In the genomic region with DNA sequence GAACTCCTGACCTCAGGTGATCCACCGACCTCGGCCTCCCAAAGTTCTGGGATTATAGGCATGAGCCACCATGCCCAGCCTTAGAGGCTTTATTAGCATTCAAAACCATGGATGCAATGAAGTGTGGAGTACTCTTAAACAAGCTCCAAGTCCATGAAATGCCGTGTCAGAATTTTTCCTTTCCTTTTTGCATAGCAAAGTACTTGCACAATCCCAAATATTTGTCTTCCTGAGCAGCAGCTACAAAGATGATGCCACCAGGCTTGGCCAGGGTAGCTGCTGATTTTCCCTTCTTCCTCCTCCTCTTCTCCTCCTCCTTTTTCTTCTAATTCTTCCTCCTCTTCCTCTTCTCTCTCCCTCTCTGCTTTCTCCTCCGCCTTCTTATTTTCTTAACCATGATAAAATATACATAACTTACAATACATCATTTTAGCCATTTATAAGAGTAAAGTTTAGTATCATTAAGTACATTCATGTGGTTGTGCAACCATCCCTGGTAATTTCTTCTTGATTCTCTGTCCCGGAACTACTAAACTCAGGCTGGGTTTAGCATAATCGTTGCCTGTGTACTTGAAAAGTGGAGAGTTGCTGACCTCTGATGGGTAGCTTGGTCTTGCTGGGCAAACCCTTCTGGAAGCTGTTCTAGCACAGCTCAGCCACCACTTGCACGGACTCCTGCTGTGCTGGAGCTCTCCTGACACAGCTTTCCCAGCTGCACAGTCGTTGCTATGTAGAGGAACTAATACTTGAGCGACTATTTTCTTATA, we compare ENCODE assay signal across 18 cellular contexts. TPM values are rescaled to one million over a fixed set of nuclear protein-coding genes. Genes with fewer than 3 reads are reported as not detected.
A peak's percentile ranks its signal among the peaks of the same experiment; 100 is the strongest.
DNase-seq lines count a peak whose midpoint lies in the region; ATAC-seq and TF ChIP-seq lines count a peak whose summit lies in the region.
"Had no signal": no experiment of that assay in that cellular context is flagged by ENCODE, and none has a peak within 500 bp of the region (broad histone marks: within the 10 kb centered on the region; RNA-seq: fewer than 3 reads in every experiment).

No MANE protein-coding gene starts in this region.

- H4K8ac ChIP-seq in mesenchymal stem cell (ENCODE audit: low read length), result no peak overlapping the region

- no peak overlapping the region for H2BK120ac ChIP-seq in mesenchymal stem cell (ENCODE audit: low read depth, low read length)

- no peaks in the 10 kb centered on the region for H4K20me1 ChIP-seq in PC-9 (ENCODE audit: insufficient read depth)
- H4K20me1 ChIP-seq: BLaER1 treated with 17β-estradiol and CSF1 and Interleukin-3, amounts not matched to agents 10 nM and 100 nM had no signal

- H3K9me2 ChIP-seq in PC-9 (ENCODE audit: insufficient read depth), result no peaks in the 10 kb centered on the region

- TF ChIP-seq CTCF in PC-9 (conservative IDR thresholded peaks at IDR 0.05), result no peak

- H3K4me1 ChIP-seq in PC-9 (replicated peaks; ENCODE audit: insufficient read depth), result peaks cover 21% of the 10 kb centered on the region
- H3K4me1 ChIP-seq in mesenchymal stem cell (ENCODE audit: control insufficient read depth, insufficient read depth, low read depth, low read length), result peaks cover 12% of the 10 kb centered on the region
- H3K4me1 ChIP-seq: gastrocnemius medialis had no signal

- no peak overlapping the region for H3K23ac ChIP-seq in mesenchymal stem cell (ENCODE audit: low read length in 2 of 2)

- DNase-seq in EL, result peak; percentile 9
- DNase-seq in PC-9, result peak in 1 of 2 experiments; percentile 53
- DNase-seq in mesenchymal stem cell, result peak; percentile 9
- no peak for DNase-seq in NCI-H446 treated with DMSO at 0.1 percent for 48 hours (lab: John Stamatoyannopoulos, UW)
- DNase-seq in mesenteric fat pad (ENCODE audit: low spot score), result no peak
- no peak for DNase-seq in NCI-H2107 treated with DMSO at 0.1 percent for 48 hours (lab: John Stamatoyannopoulos, UW; ENCODE audit: unreplicated experiment)
- no peak for DNase-seq in NCI-H2171 (lab: John Stamatoyannopoulos, UW)
- DNase-seq: activated CD4-positive, alpha-beta T cell treated with anti-CD3 and anti-CD28 coated beads, Interleukin-2, amount 10 ng/mL, durations not matched to agents 24 days and 14 days; central memory CD4-positive, alpha-beta T cell; effector memory CD4-positive, alpha-beta T cell; gastrocnemius medialis; NCI-H2081 treated with DMSO at 0.1 percent for 48 hours; NCI-H774; pancreas had no signal

- no peaks in the 10 kb centered on the region for H3K79me1 ChIP-seq in mesenchymal stem cell (replicated peaks; ENCODE audit: low read length, poor library complexity, severe bottlenecking)

- H3K4me2 ChIP-seq in PC-9 (0 out of 2 replicates have a peak overlapping the region, but pooled peaks have one; percentile 2), mesenchymal stem cell (ENCODE audit: low read length, poor library complexity, severe bottlenecking) (no peak overlapping the region)

- H3K14ac ChIP-seq in mesenchymal stem cell (ENCODE audit: low read length in 2 of 2), result no peak overlapping the region

- no peak overlapping the region for H2AK5ac ChIP-seq in mesenchymal stem cell (ENCODE audit: low read length, severe bottlenecking)

- ATAC-seq in esophagus mucosa, result peak; percentile 38
- ATAC-seq: gastrocnemius medialis, pancreas had no signal

- no peak overlapping the region for H4K91ac ChIP-seq in mesenchymal stem cell (ENCODE audit: low read length)

- H3F3A ChIP-seq in PC-9 (ENCODE audit: insufficient read depth, low read depth), result peaks cover 20% of the 10 kb centered on the region; the same call in 1 of the 2 replicates

- no peak overlapping the region for H2AFZ ChIP-seq in PC-9
- no peak overlapping the region for H2AFZ ChIP-seq in mesenchymal stem cell (ENCODE audit: low read depth, low read length)

- no peak overlapping the region for H3K18ac ChIP-seq in mesenchymal stem cell (ENCODE audit: low read depth in 1 of 2, low read length in 2 of 2)

- no peak overlapping the region for H3K27ac ChIP-seq in PC-9
- H3K27ac ChIP-seq in mesenchymal stem cell (ENCODE audit: low read length, poor library complexity, severe bottlenecking), result no peak overlapping the region
- H3K27ac ChIP-seq: BLaER1 treated with 17β-estradiol and CSF1 and Interleukin-3, amounts not matched to agents 10 nM and 100 nM; gastrocnemius medialis; pancreas; skin epidermis; thoracic aorta had no signal

- H2BK5ac ChIP-seq in mesenchymal stem cell (ENCODE audit: low read depth, low read length, poor library complexity, severe bottlenecking), result no peak overlapping the region

- WGBS in mesenchymal stem cell, result 90% methylated on average over 5 of the region's 9 CpGs

- no TSS peak for BruUV-seq in PC-9 (replicated peaks; lab: Mats Ljungman, UMichigan)

- H3K9me3 ChIP-seq in PC-9 (ENCODE audit: insufficient read depth, low read depth) (no peaks in the 10 kb centered on the region), mesenchymal stem cell (ENCODE audit: control insufficient read depth, low read length) (no peaks in the 10 kb centered on the region)
- H3K9me3 ChIP-seq: BLaER1 treated with 17β-estradiol and CSF1 and Interleukin-3, amounts not matched to agents 10 nM and 100 nM; gastrocnemius medialis; pancreas; thoracic aorta had no signal

- H3K4me3 ChIP-seq in PC-9 (no peak overlapping the region), mesenchymal stem cell (ENCODE audit: insufficient read depth in 1 of 2, low read depth in 1 of 2, low read length in 2 of 2) (no peak overlapping the region)
- H3K4me3 ChIP-seq: BLaER1 treated with 17β-estradiol and CSF1 and Interleukin-3, amounts not matched to agents 10 nM and 100 nM; gastrocnemius medialis; pancreas; skin epidermis; thoracic aorta had no signal

- CTCF ChIA-PET in PC-9 (lab: Charles Lee), result no interaction called here

- H2BK12ac ChIP-seq in mesenchymal stem cell (ENCODE audit: low read length in 2 of 2), result no peak overlapping the region

- H3K4ac ChIP-seq in mesenchymal stem cell (ENCODE audit: low read depth in 1 of 2, low read length in 2 of 2), result no peak overlapping the region

- no peak overlapping the region for H2BK15ac ChIP-seq in mesenchymal stem cell (ENCODE audit: low read depth, poor library complexity, severe bottlenecking)

- H3K27me3 ChIP-seq in PC-9 (ENCODE audit: insufficient read depth, low read depth) (no peaks in the 10 kb centered on the region; the same call in 1 of the 2 replicates), mesenchymal stem cell (ENCODE audit: control insufficient read depth in 1 of 2, insufficient read depth in 1 of 2, low read length in 2 of 2) (peaks cover 15 to 41% of the 10 kb centered on the region in 2 experiments)
- H3K27me3 ChIP-seq: gastrocnemius medialis had no signal

- intact Hi-C loops in PC-9 (cut with micrococcal nuclease; ENCODE audit: unreplicated experiment), result no loop called here

- H3K9ac ChIP-seq in mesenchymal stem cell (ENCODE audit: low read length), result no peak overlapping the region
- H3K9ac ChIP-seq: BLaER1 treated with 17β-estradiol and CSF1 and Interleukin-3, amounts not matched to agents 10 nM and 100 nM had no signal

- no peaks in the 10 kb centered on the region for H3K79me2 ChIP-seq in PC-9 (ENCODE audit: low read depth)

- H3K36me3 ChIP-seq in PC-9 (ENCODE audit: low read depth) (no peaks in the 10 kb centered on the region), mesenchymal stem cell (ENCODE audit: control insufficient read depth in 1 of 2, insufficient read depth in 2 of 2, low read depth in 1 of 2, low read length in 2 of 2) (no peaks in the 10 kb centered on the region)
- H3K36me3 ChIP-seq: BLaER1 treated with 17β-estradiol and CSF1 and Interleukin-3, amounts not matched to agents 10 nM and 100 nM; gastrocnemius medialis; pancreas; thoracic aorta had no signal

- POLR2A ChIA-PET in PC-9 (lab: Charles Lee; ENCODE audit: unreplicated experiment), result interaction anchor here (0.7 kb wide), 1 partner anchor 14 kb away, joined by 3 read pairs; no protein-coding TSS in a partner anchor

RNA-seq across cellular contexts. Expression of a gene that starts 20.3 kb away (rescaled TPM):
- total RNA-seq in PC-9 (2021) (not detected in 2 replicates), esophagus mucosa (1.00 TPM), mesenteric fat pad (not detected)
- polyA plus RNA-seq in mesenchymal stem cell (2013, experiment 1 of 2), result not detected
- not detected for polyA plus RNA-seq in mesenchymal stem cell (2013, experiment 2 of 2)
- total RNA-seq: activated CD4-positive, alpha-beta T cell treated with anti-CD3 and anti-CD28 coated beads, Interleukin-2, amount 10 ng/mL, durations not matched to agents 24 days and 14 days; gastrocnemius medialis had no signal

RNA-seq across cellular contexts. Expression of a gene that starts 22.4 kb away (rescaled TPM):
- total RNA-seq in PC-9 (2021), result 0.13 TPM in 1 of 2 replicates, not detected in the other
- 721 TPM for total RNA-seq in esophagus mucosa
- polyA plus RNA-seq in mesenchymal stem cell (2013, experiment 1 of 2), result not detected
- not detected for polyA plus RNA-seq in mesenchymal stem cell (2013, experiment 2 of 2)
- total RNA-seq in mesenteric fat pad, result not detected
- total RNA-seq: activated CD4-positive, alpha-beta T cell treated with anti-CD3 and anti-CD28 coated beads, Interleukin-2, amount 10 ng/mL, durations not matched to agents 24 days and 14 days; gastrocnemius medialis; pancreas; thoracic aorta had no signal

RNA-seq across cellular contexts. Expression of a gene that starts 29.1 kb away (rescaled TPM):
- total RNA-seq in PC-9 (2021) (0.72 and 0.75 TPM in 2 replicates), esophagus mucosa (9.0 TPM), mesenteric fat pad (not detected)
- not detected for polyA plus RNA-seq in mesenchymal stem cell (2013, experiment 1 of 2)
- polyA plus RNA-seq in mesenchymal stem cell (2013, experiment 2 of 2), result not detected
- total RNA-seq: activated CD4-positive, alpha-beta T cell treated with anti-CD3 and anti-CD28 coated beads, Interleukin-2, amount 10 ng/mL, durations not matched to agents 24 days and 14 days; gastrocnemius medialis; thoracic aorta had no signal

RNA-seq across cellular contexts. Expression of a gene that starts 47.1 kb away (rescaled TPM):
- total RNA-seq in PC-9 (2021) (59.4 and 60.3 TPM in 2 replicates), esophagus mucosa (26.3 TPM), mesenteric fat pad (23.5 TPM)
- 5.1 TPM for polyA plus RNA-seq in mesenchymal stem cell (2013, experiment 1 of 2)
- 4.7 TPM for polyA plus RNA-seq in mesenchymal stem cell (2013, experiment 2 of 2)

RNA-seq across cellular contexts. Expression of a gene that starts 49.2 kb away (rescaled TPM):
- total RNA-seq in PC-9 (2021) (not detected in 2 replicates), esophagus mucosa (0.88 TPM), mesenteric fat pad (not detected)
- polyA plus RNA-seq in mesenchymal stem cell (2013, experiment 1 of 2), result not detected
- polyA plus RNA-seq in mesenchymal stem cell (2013, experiment 2 of 2), result not detected
- total RNA-seq: activated CD4-positive, alpha-beta T cell treated with anti-CD3 and anti-CD28 coated beads, Interleukin-2, amount 10 ng/mL, durations not matched to agents 24 days and 14 days; pancreas; thoracic aorta had no signal

Comparison
In these comparisons a context has a peak if more than half of its experiments do, and no peak if none do; other contexts are left out.
1. DNase-seq: peak in EL (single experiment) and mesenchymal stem cell (single experiment); none in NCI-H446 treated with DMSO at 0.1 percent for 48 hours (single experiment), mesenteric fat pad (single experiment), NCI-H2107 treated with DMSO at 0.1 percent for 48 hours (single experiment) and NCI-H2171 (single experiment).
2. RNA of a gene that starts 22.4 kb away (total RNA-seq): 721 TPM in esophagus mucosa (single experiment); 0.13 TPM in PC-9 and not detected in mesenteric fat pad (single experiment); every median in the first group is over 100 times any median in the second.